Comparison of ENCODE assay signal across 22 cellular contexts in genomic region chr14:104445086-104445485, GRCh38.
DNase-seq lines count a peak whose midpoint lies in the region; ATAC-seq and TF ChIP-seq lines count a peak whose summit lies in the region.
"Had no signal": no experiment of that assay in that cellular context is flagged by ENCODE, and none has a peak within 500 bp of the region (broad histone marks: within the 10 kb centered on the region; RNA-seq: fewer than 3 reads in every experiment).

No MANE protein-coding gene starts in this region.

- H3K9me3 Mint-ChIP-seq in CD14-positive monocyte: peaks cover 7 to 14% (median 11%) of the 10 kb centered on the region in 7 donors
- peaks cover 0 to 16% of the 10 kb centered on the region in 2 donors for H3K9me3 Mint-ChIP-seq in activated T-cell treated with anti-CD3 and anti-CD28 coated beads, Interleukin-2, amount 50 U/mL, for 72 hours

- peak; percentile 16 for DNase-seq in activated effector memory CD4-positive, alpha-beta T cell treated with anti-CD3 and anti-CD28 coated beads, Interleukin-2, amount 50 U/mL, for 16 hours
- no peak for DNase-seq in activated effector memory CD4-positive, alpha-beta T cell treated with Interleukin-2 at 50 U/mL for 16 hours
- DNase-seq in CD14-positive monocyte (ENCODE audit: low spot score) (peak; percentile 36), colonic mucosa (peak; percentile 10), posterior vena cava (ENCODE audit: low spot score) (peak; percentile 61), HPDE6-E6E7 (ENCODE audit: extremely low spot score) (no peak), putamen (ENCODE audit: low spot score) (no peak)
- DNase-seq in activated T-cell treated with anti-CD3 and anti-CD28 coated beads, Interleukin-2, amount 50 U/mL, for 72 hours: no peak
- DNase-seq: DMS53, GDM1, GOT3, HCEC 1CT, IMR-90, NCI-H1105, NCI-H146, NCI-H2029, NCI-H345, NCI-H524, NCI-H82 had no signal

- no peak overlapping the region for H3K4me3 Mint-ChIP-seq in CD14-positive monocyte
- no peak overlapping the region for H3K4me3 Mint-ChIP-seq in activated T-cell treated with anti-CD3 and anti-CD28 coated beads, Interleukin-2, amount 50 U/mL, for 72 hours

- TF ChIP-seq CTCF in CD14-positive monocyte (IDR thresholded peaks at IDR 0.05) (no peak), colonic mucosa (IDR thresholded peaks at IDR 0.05) (no peak)

- H3K27me3 Mint-ChIP-seq in CD14-positive monocyte (ENCODE audit: low read depth in 3 of 3): peaks cover 2 to 4% (median 4%) of the 10 kb centered on the region in 3 donors
- H3K27me3 Mint-ChIP-seq in activated T-cell treated with anti-CD3 and anti-CD28 coated beads, Interleukin-2, amount 50 U/mL, for 72 hours (ENCODE audit: low read depth): peaks cover 14% of the 10 kb centered on the region

- H3K9me3 ChIP-seq in colonic mucosa: no peaks in the 10 kb centered on the region

- H3K4me3 ChIP-seq in colonic mucosa: no peak overlapping the region

- no peak overlapping the region for H3K9ac ChIP-seq in colonic mucosa (ENCODE audit: low read depth in 2 of 2, low read length in 2 of 2)
- H3K9ac ChIP-seq: KMS-11 had no signal

- H3K27ac ChIP-seq in colonic mucosa: no peak overlapping the region
- H3K27ac ChIP-seq: C4-2B, KMS-11 had no signal

- ATAC-seq in activated T-cell treated with anti-CD3 and anti-CD28 coated beads, Interleukin-2, amount 50 U/mL, for 72 hours (replicated peaks in 1 of 2): no peak
- ATAC-seq: Panc1 had no signal

- no peak overlapping the region for H3K27ac Mint-ChIP-seq in CD14-positive monocyte
- no peak overlapping the region for H3K27ac Mint-ChIP-seq in activated T-cell treated with anti-CD3 and anti-CD28 coated beads, Interleukin-2, amount 50 U/mL, for 72 hours

- H3K4me1 ChIP-seq in colonic mucosa: no peaks in the 10 kb centered on the region

- H3K36me3 ChIP-seq in colonic mucosa: no peaks in the 10 kb centered on the region

- no peaks in the 10 kb centered on the region for H3K36me3 Mint-ChIP-seq in CD14-positive monocyte
- peaks cover 4 to 8% of the 10 kb centered on the region in 2 donors for H3K36me3 Mint-ChIP-seq in activated T-cell treated with anti-CD3 and anti-CD28 coated beads, Interleukin-2, amount 50 U/mL, for 72 hours (ENCODE audit: insufficient read depth in 2 of 2)

- peaks cover 2% of the 10 kb centered on the region for H3K27me3 ChIP-seq in colonic mucosa

- intact Hi-C loops in CD14-positive monocyte (cut with micrococcal nuclease) (no loop called here), colonic mucosa (cut with DNase I) (no loop called here), posterior vena cava (cut with DNase I) (no loop called here)

- no peaks in the 10 kb centered on the region for H3K4me1 Mint-ChIP-seq in CD14-positive monocyte
- no peaks in the 10 kb centered on the region for H3K4me1 Mint-ChIP-seq in activated T-cell treated with anti-CD3 and anti-CD28 coated beads, Interleukin-2, amount 50 U/mL, for 72 hours (ENCODE audit: low read depth)

Comparison
In these comparisons a context has a peak if more than half of its experiments do, and no peak if none do; other contexts are left out.
1. DNase-seq: peak in activated effector memory CD4-positive, alpha-beta T cell treated with anti-CD3 and anti-CD28 coated beads, Interleukin-2, amount 50 U/mL, for 16 hours (single experiment), CD14-positive monocyte (single experiment), colonic mucosa (single experiment) and posterior vena cava (single experiment); none in activated effector memory CD4-positive, alpha-beta T cell treated with Interleukin-2 at 50 U/mL for 16 hours (single experiment), HPDE6-E6E7 (single experiment), activated T-cell treated with anti-CD3 and anti-CD28 coated beads, Interleukin-2, amount 50 U/mL, for 72 hours (0 of 2) and putamen (single experiment).